ENCODE assay signal across 9 cellular contexts in the genomic region with DNA sequence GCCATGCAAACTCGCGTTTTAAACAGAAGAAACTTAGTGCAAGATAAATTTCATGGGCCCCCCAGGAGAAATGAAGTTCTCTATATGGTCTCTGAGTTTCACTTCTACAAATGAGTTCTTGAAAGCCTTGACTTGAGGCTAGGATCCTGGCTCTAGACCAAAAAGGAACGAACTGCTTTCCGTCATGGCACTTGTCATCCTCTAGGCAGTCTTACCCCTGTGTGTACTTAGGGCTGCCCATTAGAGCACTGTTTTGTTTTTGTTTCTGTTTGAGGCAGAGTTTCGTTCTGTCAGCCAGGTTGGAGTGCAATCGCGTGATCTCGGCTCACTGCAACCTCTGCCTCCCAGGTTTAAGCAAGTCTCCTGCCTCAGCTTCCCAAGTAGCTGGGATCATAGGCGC. TPM values are rescaled to one million over a fixed set of nuclear protein-coding genes. Genes with fewer than 3 reads are reported as not detected.
DNase-seq lines count a peak whose midpoint lies in the region; ATAC-seq and TF ChIP-seq lines count a peak whose summit lies in the region.
"Had no signal": no experiment of that assay in that cellular context is flagged by ENCODE, and none has a peak within 500 bp of the region (broad histone marks: within the 10 kb centered on the region; RNA-seq: fewer than 3 reads in every experiment).

No MANE protein-coding gene starts in this region.

- H3K4me1 ChIP-seq in naive thymus-derived CD4-positive, alpha-beta T cell (ENCODE audit: control insufficient read depth in 2 of 2, insufficient read depth in 2 of 2, low read length in 2 of 2), result no peaks in the 10 kb centered on the region
- peaks cover 0 to 3% of the 10 kb centered on the region in 2 donors for H3K4me1 ChIP-seq in ascending aorta

- H3K27ac ChIP-seq in naive thymus-derived CD4-positive, alpha-beta T cell (ENCODE audit: low read depth, low read length), result no peak overlapping the region
- H3K27ac ChIP-seq in ascending aorta, result no peak overlapping the region
- H3K27ac ChIP-seq: adrenal gland had no signal

- no peaks in the 10 kb centered on the region for H3K27me3 Mint-ChIP-seq in naive thymus-derived CD4-positive, alpha-beta T cell

- POLR2A ChIA-PET in naive thymus-derived CD4-positive, alpha-beta T cell (lab: Charles Lee), result no interaction called here

- intact Hi-C loops in naive thymus-derived CD4-positive, alpha-beta T cell (cut with micrococcal nuclease), result no loop called here
- intact Hi-C loops in ascending aorta (cut with DNase I), result no loop called here

- H3K9me3 ChIP-seq in naive thymus-derived CD4-positive, alpha-beta T cell (ENCODE audit: control insufficient read depth in 2 of 3, low read length in 3 of 3), result no peaks in the 10 kb centered on the region
- peaks cover 0 to 9% of the 10 kb centered on the region in 2 donors for H3K9me3 ChIP-seq in ascending aorta
- H3K9me3 ChIP-seq: adrenal gland had no signal

- H3K36me3 ChIP-seq in naive thymus-derived CD4-positive, alpha-beta T cell (ENCODE audit: control insufficient read depth in 2 of 3, insufficient read depth in 3 of 3, low read length in 3 of 3), result peaks cover 23 to 91% (median 25%) of the 10 kb centered on the region in 3 experiments
- peaks cover 43 to 80% of the 10 kb centered on the region in 2 donors for H3K36me3 ChIP-seq in ascending aorta

- DNase-seq in naive thymus-derived CD4-positive, alpha-beta T cell, result no peak
- DNase-seq in NCI-H2029 treated with DMSO at 0.1 percent for 48 hours (lab: John Stamatoyannopoulos, UW) (no peak), ascending aorta (ENCODE audit: low spot score in 2 of 2) (no peak), RKO (ENCODE audit: low spot score) (no peak), SKM-1 treated with dmso at 0.1 percent for 144 hours (lab: John Stamatoyannopoulos, UW; ENCODE audit: unreplicated experiment) (no peak)

- CTCF ChIA-PET in naive thymus-derived CD4-positive, alpha-beta T cell (lab: Charles Lee), result no interaction called here

- H3K4me3 Mint-ChIP-seq in naive thymus-derived CD4-positive, alpha-beta T cell, result no peak overlapping the region

- ATAC-seq in GM18907 (IDR thresholded peaks at IDR 0.05; ENCODE audit: unreplicated experiment) (peak; percentile 69), GM21737 (IDR thresholded peaks at IDR 0.05; ENCODE audit: unreplicated experiment) (peak; percentile 84), HG03520 (IDR thresholded peaks at IDR 0.05; ENCODE audit: unreplicated experiment) (peak; percentile 97)
- peak; percentile 84 for ATAC-seq in naive thymus-derived CD4-positive, alpha-beta T cell

- H3K27me3 ChIP-seq in naive thymus-derived CD4-positive, alpha-beta T cell (ENCODE audit: control insufficient read depth in 2 of 2, insufficient read depth in 2 of 2, low read length in 2 of 2), result no peaks in the 10 kb centered on the region
- H3K27me3 ChIP-seq in ascending aorta, result no peaks in the 10 kb centered on the region
- H3K27me3 ChIP-seq: adrenal gland had no signal

- H3K4me3 ChIP-seq in naive thymus-derived CD4-positive, alpha-beta T cell (ENCODE audit: low read length), result no peak overlapping the region
- no peak overlapping the region for H3K4me3 ChIP-seq in ascending aorta
- H3K4me3 ChIP-seq: adrenal gland had no signal

- H3K9me3 Mint-ChIP-seq in naive thymus-derived CD4-positive, alpha-beta T cell, result peaks cover 0 to 1% (median 0%) of the 10 kb centered on the region in 11 donors

- H3K4me1 Mint-ChIP-seq in naive thymus-derived CD4-positive, alpha-beta T cell, result peaks cover 2 to 17% (median 8%) of the 10 kb centered on the region in 7 donors

- peak overlapping the region in 1 of 9 donors; percentile 49 for H3K27ac Mint-ChIP-seq in naive thymus-derived CD4-positive, alpha-beta T cell

- H3K36me3 Mint-ChIP-seq in naive thymus-derived CD4-positive, alpha-beta T cell, result peaks cover 5 to 38% (median 21%) of the 10 kb centered on the region in 5 donors

- no peak for TF ChIP-seq CTCF in ascending aorta (IDR thresholded peaks at IDR 0.05)

RNA-seq across cellular contexts. Expression of a gene that starts 29.0 kb away (rescaled TPM):
- total RNA-seq in naive thymus-derived CD4-positive, alpha-beta T cell, result 100 to 1,000 TPM in 1 of 5 experiments, 10 to 100 TPM in 4; 80.7 to 101 (median 91.8) TPM
- 10 to 100 TPM; 69.4 to 96.8 TPM for polyA plus RNA-seq in naive thymus-derived CD4-positive, alpha-beta T cell
- total RNA-seq in ascending aorta, result 19.3 TPM

RNA-seq across cellular contexts. Expression of a gene that starts 38.5 kb away (rescaled TPM):
- 10 to 100 TPM; 32.8 to 47.2 (median 44.1) TPM for total RNA-seq in naive thymus-derived CD4-positive, alpha-beta T cell
- polyA plus RNA-seq in naive thymus-derived CD4-positive, alpha-beta T cell, result 1 to 10 TPM; 2.2 to 4.8 TPM
- 30.9 TPM for total RNA-seq in ascending aorta
